ENCODE assay signal across 10 cellular contexts in genomic region chr20:59338444-59338843, GRCh38. TPM values are rescaled to one million over a fixed set of nuclear protein-coding genes. Genes with fewer than 3 reads are reported as not detected.
"Had no signal": no experiment of that assay in that cellular context is flagged by ENCODE, and none has a peak within 500 bp of the region (broad histone marks: within the 10 kb centered on the region; RNA-seq: fewer than 3 reads in every experiment).

No MANE protein-coding gene starts in this region.

RNA-seq across cellular contexts. Expression of gene EDN3, which starts 38.0 kb away (rescaled TPM):
- total RNA-seq: dermis microvascular lymphatic vessel endothelial cell, endodermal cell, glomerular endothelial cell, kidney epithelial cell, left cardiac atrium, left lung, left ventricle myocardium superior, lung microvascular endothelial cell, mononuclear cell had no signal
- polyA plus RNA-seq: keratinocyte had no signal
